ENCODE assay signal across 22 cellular contexts in genomic region chr10:7804216-7804615, GRCh38.
"Had no signal": no experiment of that assay in that cellular context is flagged by ENCODE, and none has a peak within 500 bp of the region (broad histone marks: within the 10 kb centered on the region; RNA-seq: fewer than 3 reads in every experiment).

No MANE protein-coding gene starts in this region.

- H3K27ac Mint-ChIP-seq: mesothelial cell of epicardium; naive B cell; nephron; neural progenitor cell; stimulated activated memory B cell treated with anti-CD40 and anti-IgM and Interleukin-4, amounts not matched to agents 10 μg/mL and 1 μg/mL and 100 μg/mL, for 72 hours had no signal

- H3K4me1 Mint-ChIP-seq: mesothelial cell of epicardium; naive B cell; nephron; neural progenitor cell; stimulated activated memory B cell treated with anti-CD40 and anti-IgM and Interleukin-4, amounts not matched to agents 10 μg/mL and 1 μg/mL and 100 μg/mL, for 72 hours had no signal

- H3K4me3 Mint-ChIP-seq: mesothelial cell of epicardium; naive B cell; nephron; neural progenitor cell; stimulated activated memory B cell treated with anti-CD40 and anti-IgM and Interleukin-4, amounts not matched to agents 10 μg/mL and 1 μg/mL and 100 μg/mL, for 72 hours had no signal

- DNase-seq: dorsolateral prefrontal cortex; effector CD4-positive, alpha-beta T cell; foreskin fibroblast; gastrocnemius medialis; mesenchymal stem cell; mucosa of descending colon; naive B cell; right cardiac atrium; sigmoid colon; stimulated activated CD4-positive, alpha-beta T cell treated with anti-CD3 and anti-CD28 coated beads, Interleukin-2, amount 100 ng/mL, for 24 hours; stimulated activated CD4-positive, alpha-beta T cell treated with anti-CD3 and anti-CD28 coated beads, Interleukin-4, amount 100 ng/mL, for 24 hours; stimulated activated naive CD8-positive, alpha-beta T cell treated with anti-CD3 and anti-CD28 coated beads, Interleukin-15, Interleukin-2, amounts not matched to agents 100 U/mL and 50 U/mL, for 24 hours; upper lobe of left lung had no signal

- H3K9me3 Mint-ChIP-seq: mesothelial cell of epicardium; naive B cell; nephron; neural progenitor cell; stimulated activated memory B cell treated with anti-CD40 and anti-IgM and Interleukin-4, amounts not matched to agents 10 μg/mL and 1 μg/mL and 100 μg/mL, for 72 hours had no signal

- H3K27me3 ChIP-seq: dorsolateral prefrontal cortex, gastrocnemius medialis, neural progenitor cell, sigmoid colon, tibial nerve, upper lobe of left lung had no signal

- ATAC-seq: gastrocnemius medialis; left lobe of liver; mucosa of descending colon; right cardiac atrium; stimulated activated memory B cell treated with anti-CD40 and anti-IgM and Interleukin-4, amounts not matched to agents 10 μg/mL and 1 μg/mL and 100 μg/mL, for 72 hours; stimulated activated naive CD8-positive, alpha-beta T cell treated with anti-CD3 and anti-CD28 coated beads, Interleukin-15, Interleukin-2, amounts not matched to agents 100 U/mL and 50 U/mL, for 24 hours had no signal

- H3K27me3 Mint-ChIP-seq: naive B cell; stimulated activated memory B cell treated with anti-CD40 and anti-IgM and Interleukin-4, amounts not matched to agents 10 μg/mL and 1 μg/mL and 100 μg/mL, for 72 hours had no signal

- H3K4me1 ChIP-seq: gastrocnemius medialis, neural progenitor cell, prostate gland, tibial nerve had no signal

- H3K9me3 ChIP-seq: gastrocnemius medialis, mucosa of descending colon, prostate gland, sigmoid colon, thoracic aorta, tibial nerve, upper lobe of left lung had no signal

- H3K27ac ChIP-seq: dorsolateral prefrontal cortex, gastrocnemius medialis, neural progenitor cell, parathyroid adenoma, prostate gland, sigmoid colon, thoracic aorta, tibial nerve, upper lobe of left lung had no signal

- H3K4me3 ChIP-seq: dorsolateral prefrontal cortex, gastrocnemius medialis, mucosa of descending colon, neural progenitor cell, prostate gland, sigmoid colon, thoracic aorta, tibial nerve, upper lobe of left lung had no signal
